ENCODE assay signal across 2 cellular contexts in the genomic region with DNA sequence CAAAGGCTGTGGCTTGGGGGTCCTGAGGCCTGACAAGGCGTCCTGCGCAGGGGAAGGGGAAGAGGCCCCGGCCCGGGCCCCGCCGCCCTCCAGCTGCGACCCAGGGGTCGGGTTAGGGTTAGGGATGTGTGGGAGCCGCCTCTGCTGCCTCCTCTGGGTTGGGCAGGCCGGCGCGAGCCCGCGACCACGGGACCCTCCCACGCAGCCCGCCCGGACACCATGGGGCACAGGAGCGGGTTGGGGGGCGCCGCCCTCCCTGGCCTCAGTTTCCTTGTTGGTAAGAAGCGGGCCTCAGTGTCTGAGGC.
TF ChIP-seq lines count a peak whose summit lies in the region.

No MANE protein-coding gene starts in this region.

TF ChIP-seq in GM12878, 131 proteins besides CTCF, POLR2A, EP300 and RAD21:
- TF ChIP-seq NR2F1 (conservative IDR thresholded peaks at IDR 0.05) (peak; percentile 75), BMI1 (IDR thresholded peaks at IDR 0.05; ENCODE audit: borderline replicate concordance) (no peak)

TF ChIP-seq in HEK293T, 16 proteins besides CTCF, POLR2A, EP300 and RAD21:
- TF ChIP-seq ZNF384 (IDR thresholded peaks at IDR 0.05): no peak
- no peak for TF ChIP-seq SUZ12 (IDR thresholded peaks at IDR 0.05)
- no peak for TF ChIP-seq ELF4 (IDR thresholded peaks at IDR 0.05)
- TF ChIP-seq, protein P1, sequence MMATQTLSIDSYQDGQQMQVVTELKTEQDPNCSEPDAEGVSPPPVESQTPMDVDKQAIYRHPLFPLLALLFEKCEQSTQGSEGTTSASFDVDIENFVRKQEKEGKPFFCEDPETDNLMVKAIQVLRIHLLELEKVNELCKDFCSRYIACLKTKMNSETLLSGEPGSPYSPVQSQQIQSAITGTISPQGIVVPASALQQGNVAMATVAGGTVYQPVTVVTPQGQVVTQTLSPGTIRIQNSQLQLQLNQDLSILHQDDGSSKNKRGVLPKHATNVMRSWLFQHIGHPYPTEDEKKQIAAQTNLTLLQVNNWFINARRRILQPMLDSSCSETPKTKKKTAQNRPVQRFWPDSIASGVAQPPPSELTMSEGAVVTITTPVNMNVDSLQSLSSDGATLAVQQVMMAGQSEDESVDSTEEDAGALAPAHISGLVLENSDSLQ (IDR thresholded peaks at IDR 0.05): no peak
